Comparison of ENCODE assay signal across 25 cellular contexts in genomic region chr21:41776778-41777177, GRCh38. TPM values are rescaled to one million over a fixed set of nuclear protein-coding genes. Genes with fewer than 3 reads are reported as not detected.
"Had no signal": no experiment of that assay in that cellular context is flagged by ENCODE, and none has a peak within 500 bp of the region (broad histone marks: within the 10 kb centered on the region; RNA-seq: fewer than 3 reads in every experiment).

No MANE protein-coding gene starts in this region.

- H3K36me3 ChIP-seq: WERI-Rb-1 had no signal

- ATAC-seq: activated CD8-positive, alpha-beta T cell treated with anti-CD3 and anti-CD28 coated beads, Interleukin-2, amount 10 ng/mL, durations not matched to agents 7 days and 5 days; activated naive CD8-positive, alpha-beta T cell treated with anti-CD3 and anti-CD28 coated beads, Interleukin-2, amount 50 U/mL, for 24 hours; PC-3 had no signal

- FAIRE-seq: RCC 7860 had no signal

- DNase-seq: activated CD4-positive, alpha-beta T cell treated with anti-CD3 and anti-CD28 coated beads, Interleukin-2, amount 10 ng/mL, durations not matched to agents 24 days and 14 days; activated CD4-positive, alpha-beta T cell treated with anti-CD3 and anti-CD28 coated beads, Interleukin-2, amount 50 U/mL, for 48 hours; activated CD4-positive, CD25-positive, alpha-beta regulatory T cell; activated CD8-positive, alpha-beta T cell treated with anti-CD3 and anti-CD28 coated beads, Interleukin-2, amount 10 ng/mL, durations not matched to agents 7 days and 5 days; activated naive CD4-positive, alpha-beta T cell treated with anti-CD3 and anti-CD28 coated beads, Interleukin-2, amount 10 ng/mL, durations not matched to agents 7 days and 5 days; activated naive CD8-positive, alpha-beta T cell treated with anti-CD3 and anti-CD28 coated beads, Interleukin-2, amount 50 U/mL, for 24 hours; activated T-cell treated with anti-CD3 and anti-CD28 coated beads, Interleukin-2, amount 50 U/mL, for 24 hours; cerebellar nuclear complex; Karpas-422; NCI-H1105; NCI-H1417 treated with DMSO at 0.1 percent for 48 hours; NCI-H1694; NCI-H1930; NCI-H2081 treated with DMSO at 0.1 percent for 48 hours; NCI-H345; NCI-H524 treated with DMSO at 0.1 percent for 48 hours; NK-92 treated with Interleukin-12 subunit alpha and Interleukin-12 subunit beta, amount 100 ng/mL, for 24 hours; PC-3; Right ventricle myocardium superior; T1000; WERI-Rb-1 had no signal

- H3K27ac ChIP-seq: WERI-Rb-1 had no signal

RNA-seq across cellular contexts. Expression of gene RIPK4, which starts 9.9 kb away (rescaled TPM):
- total RNA-seq: activated CD4-positive, alpha-beta T cell treated with anti-CD3 and anti-CD28 coated beads, Interleukin-2, amount 10 ng/mL, durations not matched to agents 24 days and 14 days; activated CD8-positive, alpha-beta T cell treated with anti-CD3 and anti-CD28 coated beads, Interleukin-2, amount 10 ng/mL, durations not matched to agents 7 days and 5 days; activated T-helper 2 cell treated with anti-CD3 and anti-CD28 coated beads, Interferon-gamma antibody, Interleukin-2, Interleukin-4, amounts not matched to agents 10 μg/mL and 5 μg/mL and 100 μg/mL, durations not matched to agents 14 hours and 24 hours and 36 hours; T-helper 1 cell treated with Interleukin-12 subunit alpha and Interleukin-12 subunit beta and Interleukin-4 antibody, amounts not matched to agents 30 ng/mL and 1 ng/mL, for 36 hours; T-helper 2 cell treated with Interferon-gamma antibody and Interleukin-4, amounts not matched to agents 100 ng/mL and 5 ng/mL, for 36 hours had no signal
